ENCODE assay signal across 8 cellular contexts in the genomic region with DNA sequence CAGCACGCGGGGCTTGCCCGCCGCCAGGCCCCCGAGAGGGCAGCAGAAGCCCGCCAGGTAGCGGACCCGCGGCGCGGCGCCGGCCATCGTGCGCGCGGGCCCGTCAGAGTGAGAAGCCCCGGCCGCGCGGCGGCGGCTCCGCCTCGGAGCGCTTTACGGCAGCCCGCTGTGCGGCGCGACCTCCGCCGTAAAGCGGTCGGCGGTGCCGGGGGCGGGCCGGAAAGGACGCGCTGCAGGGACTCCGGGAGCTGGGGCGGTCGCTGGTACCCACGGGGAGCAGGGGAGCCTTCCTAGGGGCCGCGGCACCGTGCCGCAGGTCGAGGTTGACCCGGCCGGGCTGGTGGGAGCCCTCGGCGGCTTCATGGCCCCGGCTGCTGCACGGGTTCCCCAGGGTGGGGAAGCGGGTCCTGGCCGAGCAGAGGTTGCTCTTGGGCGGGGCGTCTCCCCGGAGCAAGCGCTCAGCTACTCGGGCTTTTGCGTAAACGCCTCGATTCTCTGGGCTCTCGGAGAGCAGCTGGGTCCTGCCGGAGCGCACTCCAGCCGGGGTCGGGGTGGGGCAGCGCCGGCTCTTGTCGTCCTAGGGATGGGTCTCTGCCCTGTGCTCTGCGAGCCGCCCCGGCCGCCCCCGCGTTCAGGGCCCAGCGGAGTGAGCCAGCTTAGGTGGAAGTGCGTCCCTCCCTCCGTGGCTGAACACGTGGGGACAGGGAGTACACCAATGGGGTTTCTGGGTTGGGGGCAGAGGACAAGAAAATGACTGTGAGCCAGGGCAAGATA. TPM values are rescaled to one million over a fixed set of nuclear protein-coding genes. Genes with fewer than 3 reads are reported as not detected.
DNase-seq lines count a peak whose midpoint lies in the region; ATAC-seq and TF ChIP-seq lines count a peak whose summit lies in the region.

A gene with protein sequence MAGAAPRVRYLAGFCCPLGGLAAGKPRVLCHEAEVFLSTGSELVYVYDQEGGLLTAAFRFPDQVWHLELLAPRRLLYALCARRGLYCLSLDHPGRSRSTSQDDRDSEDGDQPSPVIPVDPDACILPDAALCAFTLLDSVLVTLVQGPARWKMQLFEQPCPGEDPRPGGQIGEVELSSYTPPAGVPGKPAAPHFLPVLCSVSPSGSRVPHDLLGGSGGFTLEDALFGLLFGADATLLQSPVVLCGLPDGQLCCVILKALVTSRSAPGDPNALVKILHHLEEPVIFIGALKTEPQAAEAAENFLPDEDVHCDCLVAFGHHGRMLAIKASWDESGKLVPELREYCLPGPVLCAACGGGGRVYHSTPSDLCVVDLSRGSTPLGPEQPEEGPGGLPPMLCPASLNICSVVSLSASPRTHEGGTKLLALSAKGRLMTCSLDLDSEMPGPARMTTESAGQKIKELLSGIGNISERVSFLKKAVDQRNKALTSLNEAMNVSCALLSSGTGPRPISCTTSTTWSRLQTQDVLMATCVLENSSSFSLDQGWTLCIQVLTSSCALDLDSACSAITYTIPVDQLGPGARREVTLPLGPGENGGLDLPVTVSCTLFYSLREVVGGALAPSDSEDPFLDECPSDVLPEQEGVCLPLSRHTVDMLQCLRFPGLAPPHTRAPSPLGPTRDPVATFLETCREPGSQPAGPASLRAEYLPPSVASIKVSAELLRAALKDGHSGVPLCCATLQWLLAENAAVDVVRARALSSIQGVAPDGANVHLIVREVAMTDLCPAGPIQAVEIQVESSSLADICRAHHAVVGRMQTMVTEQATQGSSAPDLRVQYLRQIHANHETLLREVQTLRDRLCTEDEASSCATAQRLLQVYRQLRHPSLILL (minus strand): TSS at position 110 of the 774 bp plus-strand sequence. CDS start 23 bp downstream, at position 87.

- H4K20me1 ChIP-seq in BLaER1: peaks cover 30% of the 10 kb centered on the region
- no peaks in the 10 kb centered on the region for H4K20me1 ChIP-seq in PC-3 (ENCODE audit: low read length)

- H3K9me2 ChIP-seq in PC-3 (replicated peaks; ENCODE audit: low read length): no peaks in the 10 kb centered on the region

- TF ChIP-seq CTCF in PC-3 (conservative IDR thresholded peaks at IDR 0.05; ENCODE audit: low read depth, low read length): no peak

- intact Hi-C loops in PC-3 (cut with micrococcal nuclease): loop anchor here (1.0 kb wide), 1 partner anchor 24 kb away; no protein-coding TSS in a partner anchor

- H3K9me3 ChIP-seq in BLaER1: no peaks in the 10 kb centered on the region
- H3K9me3 ChIP-seq in PC-3 (ENCODE audit: low read length): no peaks in the 10 kb centered on the region
- H3K9me3 ChIP-seq in muscle layer of duodenum (ENCODE audit: control insufficient read depth in 1 of 2, low read length in 2 of 2): no peaks in the 10 kb centered on the region

- BruUV-seq in PC-3 (replicated peaks; lab: Mats Ljungman, UMichigan): TSS peak; percentile 49

- peak; percentile 50 for ATAC-seq in HG03571 (IDR thresholded peaks at IDR 0.05; ENCODE audit: unreplicated experiment)
- ATAC-seq in PC-3: peak; percentile 41
- peak; percentile 61 to 63 for ATAC-seq in activated T-cell treated with anti-CD3 and anti-CD28 coated beads, Interleukin-2, amount 50 U/mL, for 4 hours
- peak; percentile 77 for ATAC-seq in esophagus mucosa

- no peaks in the 10 kb centered on the region for H3K27me3 Mint-ChIP-seq in activated T-cell treated with anti-CD3 and anti-CD28 coated beads, Interleukin-2, amount 50 U/mL, for 4 hours (ENCODE audit: low read depth)

- H3K36me3 ChIP-seq in BLaER1: peaks cover 53% of the 10 kb centered on the region
- H3K36me3 ChIP-seq in PC-3 (ENCODE audit: low read depth, low read length): peaks cover 7% of the 10 kb centered on the region
- peaks cover 20 to 39% of the 10 kb centered on the region in 2 donors for H3K36me3 ChIP-seq in muscle layer of duodenum (ENCODE audit: control insufficient read depth in 1 of 2, insufficient read depth in 2 of 2, low read length in 2 of 2)

- TF ChIP-seq POLR2A in GM19099 (IDR thresholded peaks at IDR 0.05; ENCODE audit: extremely low read depth, insufficient read length, low read depth): peak; percentile 91

- H3K4me1 ChIP-seq in BLaER1 (peaks cover 37% of the 10 kb centered on the region), PC-3 (ENCODE audit: insufficient read depth, low read length) (peaks cover 35% of the 10 kb centered on the region), muscle layer of duodenum (ENCODE audit: control insufficient read depth in 1 of 2, insufficient read depth in 2 of 2, low read length in 2 of 2) (peaks cover 9 to 21% of the 10 kb centered on the region in 2 donors)

- peaks cover 31% of the 10 kb centered on the region for H3K79me2 ChIP-seq in PC-3 (ENCODE audit: low read length)

- H3K27me3 ChIP-seq in BLaER1 (no peaks in the 10 kb centered on the region), PC-3 (ENCODE audit: low read length) (no peaks in the 10 kb centered on the region), muscle layer of duodenum (ENCODE audit: low read depth, low read length) (no peaks in the 10 kb centered on the region)

- peak within 1 kb of the TSS; percentile 84 for H3K27ac ChIP-seq in BLaER1
- peak within 1 kb of the TSS; percentile 64 for H3K27ac ChIP-seq in PC-3 (ENCODE audit: low read length)
- H3K27ac ChIP-seq in muscle layer of duodenum (ENCODE audit: low read length): peak within 1 kb of the TSS; percentile 39

- H3K9ac ChIP-seq in BLaER1: peak within 1 kb of the TSS; percentile 92
- peak within 1 kb of the TSS; percentile 83 for H3K9ac ChIP-seq in PC-3 (ENCODE audit: low read length)

- POLR2A ChIA-PET in PC-3 (lab: Charles Lee; ENCODE audit: unreplicated experiment): interaction anchor here (0.6 to 0.8 kb wide), 3 partner anchors 9 to 315 kb away, joined by 3 to 5 read pairs (median 3); a partner anchor contains a TSS

- H3K4me3 Mint-ChIP-seq in activated T-cell treated with anti-CD3 and anti-CD28 coated beads, Interleukin-2, amount 50 U/mL, for 4 hours: peak within 1 kb of the TSS; percentile 90

- no peaks in the 10 kb centered on the region for H3K9me3 Mint-ChIP-seq in activated T-cell treated with anti-CD3 and anti-CD28 coated beads, Interleukin-2, amount 50 U/mL, for 4 hours

- H2AFZ ChIP-seq in PC-3 (ENCODE audit: low read length): peak within 1 kb of the TSS; percentile 80

- no peaks in the 10 kb centered on the region for H3F3A ChIP-seq in PC-3 (ENCODE audit: low read length, unreplicated experiment)

- CTCF ChIA-PET in PC-3 (lab: Charles Lee): interaction anchor here (0.8 kb wide), 1 partner anchor 33 kb away, joined by 4 read pairs; no protein-coding TSS in a partner anchor

- H3K4me2 ChIP-seq in BLaER1 (peak within 1 kb of the TSS; percentile 100), PC-3 (ENCODE audit: low read length) (peak within 1 kb of the TSS; percentile 93)

- DNase-seq in PC-3: peak; percentile 89
- DNase-seq in activated T-cell treated with anti-CD3 and anti-CD28 coated beads, Interleukin-2, amount 50 U/mL, for 4 hours: peak; percentile 74
- peak; percentile 62 for DNase-seq in stimulated activated CD8-positive, alpha-beta memory T cell treated with anti-CD3 and anti-CD28 coated beads, Interleukin-7, amount 100 ng/mL, for 24 hours (ENCODE audit: low read depth)

- H3K36me3 Mint-ChIP-seq in activated T-cell treated with anti-CD3 and anti-CD28 coated beads, Interleukin-2, amount 50 U/mL, for 4 hours (ENCODE audit: insufficient read depth): peaks cover 19% of the 10 kb centered on the region

- H3K4me3 ChIP-seq in BLaER1 (peak within 1 kb of the TSS; percentile 98), PC-3 (ENCODE audit: low read length) (peak within 1 kb of the TSS; percentile 77), muscle layer of duodenum (ENCODE audit: low read depth in 1 of 2, low read length in 2 of 2) (peak within 1 kb of the TSS; percentile 73 to 95)

- peaks cover 34% of the 10 kb centered on the region for H3K4me1 Mint-ChIP-seq in activated T-cell treated with anti-CD3 and anti-CD28 coated beads, Interleukin-2, amount 50 U/mL, for 4 hours (ENCODE audit: low read depth)

RNA-seq across cellular contexts. Expression of the gene that starts here (rescaled TPM):
- total RNA-seq in PC-3 (2014; rRNA removed) (23.3 and 34.6 TPM in 2 replicates), esophagus mucosa (16.3 TPM)
- 10 to 100 TPM; 59.3 to 63.3 (median 61.6) TPM for total RNA-seq in activated T-cell treated with anti-CD3 and anti-CD28 coated beads, Interleukin-2, amount 50 U/mL, for 4 hours

Comparison
In these comparisons a context has a peak if more than half of its experiments do, and no peak if none do; other contexts are left out.
1. Peak in every context shown above with its lines: DNase-seq, ATAC-seq, H3K4me3 ChIP-seq and H3K27ac ChIP-seq.